ENCODE assay signal across 9 cellular contexts in genomic region chr15:70264014-70264492, GRCh38.
A peak's percentile ranks its signal among the peaks of the same experiment; 100 is the strongest.
DNase-seq lines count a peak whose midpoint lies in the region; ATAC-seq and TF ChIP-seq lines count a peak whose summit lies in the region.
"Had no signal": no experiment of that assay in that cellular context is flagged by ENCODE, and none has a peak within 500 bp of the region (broad histone marks: within the 10 kb centered on the region; RNA-seq: fewer than 3 reads in every experiment).

No MANE protein-coding gene starts in this region.

- no peak overlapping the region for H3K9ac ChIP-seq in mesendoderm (ENCODE audit: low read length)

- CTCF ChIA-PET in OCI-LY7 (lab: Charles Lee; ENCODE audit: unreplicated experiment) = interaction anchor here (0.6 kb wide), 1 partner anchor 22 kb away, joined by 4 read pairs; no protein-coding TSS in a partner anchor

- TF ChIP-seq EP300 in transverse colon (IDR thresholded peaks at IDR 0.05; ENCODE audit: low read depth) = no peak

- intact Hi-C loops in OCI-LY7 (cut with micrococcal nuclease; ENCODE audit: unreplicated experiment) = loop anchor here (5.0 kb wide), 1 partner anchor 198 kb away; no protein-coding TSS in a partner anchor
- intact Hi-C loops in heart left ventricle (cut with DNase I) = loop anchor here in 6 of 10 donors (5.0 to 10.0 kb wide), 5 partner anchors 139 to 201 kb away; partner anchors contain the start of gene TLE3 (in 1 of the 6)
- intact Hi-C loops in transverse colon (cut with DNase I; ENCODE audit: low total_unique reads) = loop anchor here (10.0 kb wide), 1 partner anchor 169 kb away; the partner anchor contains the start of gene TLE3

- H3K4me2 ChIP-seq in OCI-LY7 (ENCODE audit: low read length) = peak overlapping the region; percentile 39
- no peak overlapping the region for H3K4me2 ChIP-seq in mesendoderm (ENCODE audit: low read length)

- TF ChIP-seq POLR2A in heart left ventricle (IDR thresholded peaks at IDR 0.05) (no peak), transverse colon (IDR thresholded peaks at IDR 0.05) (no peak)

- H4K8ac ChIP-seq in mesendoderm (ENCODE audit: low read depth, low read length) = no peak overlapping the region

- no peak for ATAC-seq in activated naive CD8-positive, alpha-beta T cell treated with anti-CD3 and anti-CD28 coated beads, Interleukin-2, amount 50 U/mL, for 24 hours
- ATAC-seq in heart left ventricle (peak in 3 of 4 donors; percentile 46 to 59 (median 48)), HG02678 (IDR thresholded peaks at IDR 0.05; ENCODE audit: unreplicated experiment) (no peak)
- ATAC-seq: K562 had no signal

- POLR2A ChIA-PET in OCI-LY7 (lab: Charles Lee) = no interaction called here

- H3K4me1 ChIP-seq in OCI-LY7 (ENCODE audit: insufficient read depth, low read length, poor library complexity, severe bottlenecking) = peaks cover 60% of the 10 kb centered on the region
- H3K4me1 ChIP-seq in heart left ventricle = peaks cover 4 to 88% (median 42%) of the 10 kb centered on the region in 12 donors
- peaks cover 2 to 46% (median 17%) of the 10 kb centered on the region in 4 donors for H3K4me1 ChIP-seq in transverse colon
- H3K4me1 ChIP-seq in mesendoderm (ENCODE audit: control insufficient read depth, low read depth, low read length) = no peaks in the 10 kb centered on the region

- H3K4me3 Mint-ChIP-seq in activated naive CD8-positive, alpha-beta T cell treated with anti-CD3 and anti-CD28 coated beads, Interleukin-2, amount 50 U/mL, for 24 hours = peak overlapping the region; percentile 24
- no peak overlapping the region for H3K4me3 Mint-ChIP-seq in activated naive CD8-positive, alpha-beta T cell treated with anti-CD3 and anti-CD28 coated beads for 36 hours

- no peaks in the 10 kb centered on the region for H3K9me3 Mint-ChIP-seq in activated naive CD8-positive, alpha-beta T cell treated with anti-CD3 and anti-CD28 coated beads, Interleukin-2, amount 50 U/mL, for 24 hours
- H3K9me3 Mint-ChIP-seq in activated naive CD8-positive, alpha-beta T cell treated with anti-CD3 and anti-CD28 coated beads for 36 hours = no peaks in the 10 kb centered on the region

- DNase-seq in activated naive CD8-positive, alpha-beta T cell treated with anti-CD3 and anti-CD28 coated beads, Interleukin-2, amount 50 U/mL, for 24 hours = no peak
- DNase-seq in activated naive CD8-positive, alpha-beta T cell treated with anti-CD3 and anti-CD28 coated beads for 36 hours = no peak
- DNase-seq in OCI-LY7 (ENCODE audit: low spot score) = no peak
- peak in 2 of 5 donors; percentile 29 to 36 for DNase-seq in heart left ventricle
- no peak for DNase-seq in transverse colon
- no peak for DNase-seq in mesendoderm
- DNase-seq in GM20000 (ENCODE audit: low spot score) = no peak

- H3K27ac ChIP-seq in OCI-LY7 (ENCODE audit: low read depth, low read length, poor library complexity, severe bottlenecking) = no peak overlapping the region
- peak overlapping the region in 5 of 12 donors; percentile 3 to 75 (median 30) for H3K27ac ChIP-seq in heart left ventricle
- H3K27ac ChIP-seq in transverse colon = peak overlapping the region in 3 of 4 donors; percentile 3 to 37 (median 8)
- H3K27ac ChIP-seq in mesendoderm (ENCODE audit: low read depth, low read length) = no peak overlapping the region

- H2BK120ac ChIP-seq in mesendoderm (ENCODE audit: low read depth, low read length) = no peak overlapping the region

- peaks cover 81% of the 10 kb centered on the region for H3K4me1 Mint-ChIP-seq in activated naive CD8-positive, alpha-beta T cell treated with anti-CD3 and anti-CD28 coated beads, Interleukin-2, amount 50 U/mL, for 24 hours
- H3K4me1 Mint-ChIP-seq in activated naive CD8-positive, alpha-beta T cell treated with anti-CD3 and anti-CD28 coated beads for 36 hours = peaks cover 71% of the 10 kb centered on the region

- H3K79me1 ChIP-seq in mesendoderm (ENCODE audit: low read length) = no peaks in the 10 kb centered on the region

- H3K4ac ChIP-seq in mesendoderm (ENCODE audit: low read depth, low read length) = no peak overlapping the region

- no peak overlapping the region for H3K4me3 ChIP-seq in OCI-LY7 (ENCODE audit: low read depth, low read length, poor library complexity, severe bottlenecking)
- H3K4me3 ChIP-seq in heart left ventricle = peak overlapping the region in 1 of 12 donors; percentile 9
- no peak overlapping the region for H3K4me3 ChIP-seq in transverse colon
- H3K4me3 ChIP-seq in mesendoderm (ENCODE audit: low read length) = no peak overlapping the region
- H3K4me3 ChIP-seq: K562 had no signal

- no peak overlapping the region for H2AFZ ChIP-seq in OCI-LY7 (ENCODE audit: low read length)

- no peaks in the 10 kb centered on the region for H4K20me1 ChIP-seq in OCI-LY7 (ENCODE audit: insufficient read depth, low read length)

- peaks cover 27% of the 10 kb centered on the region for H3K27me3 Mint-ChIP-seq in activated naive CD8-positive, alpha-beta T cell treated with anti-CD3 and anti-CD28 coated beads, Interleukin-2, amount 50 U/mL, for 24 hours
- H3K27me3 Mint-ChIP-seq in activated naive CD8-positive, alpha-beta T cell treated with anti-CD3 and anti-CD28 coated beads for 36 hours = peaks cover 6% of the 10 kb centered on the region

- H2BK15ac ChIP-seq in mesendoderm (replicated peaks; ENCODE audit: low read depth) = no peak overlapping the region

- H3K36me3 Mint-ChIP-seq in activated naive CD8-positive, alpha-beta T cell treated with anti-CD3 and anti-CD28 coated beads, Interleukin-2, amount 50 U/mL, for 24 hours (ENCODE audit: low read depth) = no peaks in the 10 kb centered on the region
- H3K36me3 Mint-ChIP-seq in activated naive CD8-positive, alpha-beta T cell treated with anti-CD3 and anti-CD28 coated beads for 36 hours = no peaks in the 10 kb centered on the region

- H3K27ac Mint-ChIP-seq in activated naive CD8-positive, alpha-beta T cell treated with anti-CD3 and anti-CD28 coated beads, Interleukin-2, amount 50 U/mL, for 24 hours = no peak overlapping the region
- no peak overlapping the region for H3K27ac Mint-ChIP-seq in activated naive CD8-positive, alpha-beta T cell treated with anti-CD3 and anti-CD28 coated beads for 36 hours

- H3K27me3 ChIP-seq in heart left ventricle = no peaks in the 10 kb centered on the region
- no peaks in the 10 kb centered on the region for H3K27me3 ChIP-seq in transverse colon
- H3K27me3 ChIP-seq in mesendoderm (ENCODE audit: insufficient read depth, low read length, poor library complexity) = no peaks in the 10 kb centered on the region

- H3K56ac ChIP-seq in mesendoderm (ENCODE audit: low read length) = no peak overlapping the region

- H3K36me3 ChIP-seq in OCI-LY7 (ENCODE audit: insufficient read depth, low read length) (no peaks in the 10 kb centered on the region), heart left ventricle (no peaks in the 10 kb centered on the region), transverse colon (no peaks in the 10 kb centered on the region), mesendoderm (ENCODE audit: control insufficient read depth, insufficient read depth, low read length) (no peaks in the 10 kb centered on the region)

- H3K9me2 ChIP-seq in OCI-LY7 (ENCODE audit: insufficient read depth, low read length) = no peaks in the 10 kb centered on the region

- H3K9me3 ChIP-seq in OCI-LY7 (ENCODE audit: low read length) (no peaks in the 10 kb centered on the region), heart left ventricle (no peaks in the 10 kb centered on the region), transverse colon (no peaks in the 10 kb centered on the region)

- no peak overlapping the region for H2BK5ac ChIP-seq in mesendoderm (ENCODE audit: low read length)

- BruUV-seq in OCI-LY7 (replicated peaks; lab: Mats Ljungman, UMichigan) = no TSS peak

- H3K23ac ChIP-seq in mesendoderm (ENCODE audit: low read length) = no peak overlapping the region

- WGBS in heart left ventricle, 4 donors = 12 to 23% (median 19%) methylated on average over 10 of the region's 10 CpGs
- WGBS in transverse colon (ENCODE audit: low coverage in 1 of 2), 2 donors = 13 to 62% methylated on average over 1 to 10 of the region's 10 CpGs
- WGBS in mesendoderm (ENCODE audit: extremely low coverage, insufficient coverage, low lambda C conversion rate) = no CpG with 5 or more reads among the region's 10 CpGs

- no peak overlapping the region for H4K5ac ChIP-seq in mesendoderm (ENCODE audit: low read length)

- H2AK5ac ChIP-seq in mesendoderm (ENCODE audit: low read length) = no peak overlapping the region

- no peak overlapping the region for H3K18ac ChIP-seq in mesendoderm (ENCODE audit: low read length)

- TF ChIP-seq CTCF in OCI-LY7 (conservative IDR thresholded peaks at IDR 0.05; ENCODE audit: low read length) (no peak), heart left ventricle (IDR thresholded peaks at IDR 0.05) (no peak), transverse colon (IDR thresholded peaks at IDR 0.05) (no peak), GM20000 (IDR thresholded peaks at IDR 0.05; ENCODE audit: extremely low read depth, missing control alignments) (no peak)

- H3K79me2 ChIP-seq in OCI-LY7 (ENCODE audit: insufficient read depth, low read depth, low read length) = no peaks in the 10 kb centered on the region
- H3K79me2 ChIP-seq in mesendoderm (ENCODE audit: control insufficient read depth, insufficient read depth, low read length) = no peaks in the 10 kb centered on the region

- in situ Hi-C loops in transverse colon (cut with MboI; ENCODE audit: low pct_ligation_motif_present in 1 of 4, low pct_unique_long_range_greater_than_20kb in 1 of 4, low sequenced_read_pairs in 3 of 4) = no loop called here

Comparison
In these comparisons a context has a peak if more than half of its experiments do, and no peak if none do; other contexts are left out.
1. ATAC-seq: peak in heart left ventricle (3 of 4); none in activated naive CD8-positive, alpha-beta T cell treated with anti-CD3 and anti-CD28 coated beads, Interleukin-2, amount 50 U/mL, for 24 hours (single experiment) and HG02678 (single experiment).
2. H3K27ac ChIP-seq: peak in transverse colon (3 of 4); none in OCI-LY7 (single experiment) and mesendoderm (single experiment).